ENCODE assay signal across 8 cellular contexts in genomic region chr7:20329389-20330175, GRCh38. TPM values are rescaled to one million over a fixed set of nuclear protein-coding genes. Genes with fewer than 3 reads are reported as not detected.
DNase-seq lines count a peak whose midpoint lies in the region; ATAC-seq and TF ChIP-seq lines count a peak whose summit lies in the region.

No MANE protein-coding gene starts in this region.

- in situ Hi-C loops in astrocyte of the cerebellum (cut with HindIII; ENCODE audit: low sequenced_read_pairs): no loop called here

- H3K9me3 Mint-ChIP-seq in progenitor cell of endocrine pancreas (ENCODE audit: low read depth): no peaks in the 10 kb centered on the region

- peak overlapping the region; percentile 83 for H3K4me3 ChIP-seq in astrocyte of the cerebellum (ENCODE audit: low read depth, low read length)

- H3K27ac Mint-ChIP-seq in progenitor cell of endocrine pancreas: peak overlapping the region; percentile 100

- peaks cover 20% of the 10 kb centered on the region for H3K4me1 Mint-ChIP-seq in progenitor cell of endocrine pancreas (ENCODE audit: low read depth)

- H3K27me3 Mint-ChIP-seq in progenitor cell of endocrine pancreas: no peaks in the 10 kb centered on the region

- peak; percentile 54 for TF ChIP-seq CTCF in astrocyte of the cerebellum (IDR thresholded peaks at IDR 0.05; ENCODE audit: low read depth, low read length, missing control alignments)
- TF ChIP-seq CTCF in progenitor cell of endocrine pancreas (IDR thresholded peaks at IDR 0.05; ENCODE audit: unreplicated experiment): peak; percentile 49

- H3K36me3 Mint-ChIP-seq in progenitor cell of endocrine pancreas (ENCODE audit: insufficient read depth): no peaks in the 10 kb centered on the region

- ATAC-seq in GM19351 (IDR thresholded peaks at IDR 0.05; ENCODE audit: unreplicated experiment) (peak; percentile 28), HG03354 (IDR thresholded peaks at IDR 0.05; ENCODE audit: poor library complexity, severe bottlenecking, unreplicated experiment) (peak; percentile 47)

- DNase-seq in DMS114 treated with DMSO at 0.1 percent for 48 hours (lab: John Stamatoyannopoulos, UW; ENCODE audit: unreplicated experiment) (peak; percentile 27), NCI-H748 (lab: John Stamatoyannopoulos, UW; ENCODE audit: unreplicated experiment) (peak; percentile 93), astrocyte of the cerebellum (ENCODE audit: low read depth) (peak; percentile 53), hepatic stellate cell (ENCODE audit: low spot score) (peak; percentile 54), progenitor cell of endocrine pancreas (ENCODE audit: low spot score, unreplicated experiment) (peak; percentile 51)
- DNase-seq in stimulated activated CD4-positive, alpha-beta T cell treated with anti-CD3 and anti-CD28 coated beads, Interleukin-4, amount 100 ng/mL, for 4 hours: no peak

- H3K4me3 Mint-ChIP-seq in progenitor cell of endocrine pancreas (ENCODE audit: low read depth): peak overlapping the region; percentile 95

RNA-seq across cellular contexts. Expression of gene ITGB8, which starts 1.1 kb away (rescaled TPM):
- total RNA-seq in progenitor cell of endocrine pancreas: 37.2 and 38.6 TPM in 2 replicates

Comparison
In these comparisons a context has a peak if more than half of its experiments do, and no peak if none do; other contexts are left out.
1. DNase-seq: peak in DMS114 treated with DMSO at 0.1 percent for 48 hours (single experiment), NCI-H748 (single experiment), astrocyte of the cerebellum (single experiment), hepatic stellate cell (single experiment) and progenitor cell of endocrine pancreas (single experiment); none in stimulated activated CD4-positive, alpha-beta T cell treated with anti-CD3 and anti-CD28 coated beads, Interleukin-4, amount 100 ng/mL, for 4 hours (0 of 2).